ENCODE assay signal across 13 cellular contexts in the genomic region with DNA sequence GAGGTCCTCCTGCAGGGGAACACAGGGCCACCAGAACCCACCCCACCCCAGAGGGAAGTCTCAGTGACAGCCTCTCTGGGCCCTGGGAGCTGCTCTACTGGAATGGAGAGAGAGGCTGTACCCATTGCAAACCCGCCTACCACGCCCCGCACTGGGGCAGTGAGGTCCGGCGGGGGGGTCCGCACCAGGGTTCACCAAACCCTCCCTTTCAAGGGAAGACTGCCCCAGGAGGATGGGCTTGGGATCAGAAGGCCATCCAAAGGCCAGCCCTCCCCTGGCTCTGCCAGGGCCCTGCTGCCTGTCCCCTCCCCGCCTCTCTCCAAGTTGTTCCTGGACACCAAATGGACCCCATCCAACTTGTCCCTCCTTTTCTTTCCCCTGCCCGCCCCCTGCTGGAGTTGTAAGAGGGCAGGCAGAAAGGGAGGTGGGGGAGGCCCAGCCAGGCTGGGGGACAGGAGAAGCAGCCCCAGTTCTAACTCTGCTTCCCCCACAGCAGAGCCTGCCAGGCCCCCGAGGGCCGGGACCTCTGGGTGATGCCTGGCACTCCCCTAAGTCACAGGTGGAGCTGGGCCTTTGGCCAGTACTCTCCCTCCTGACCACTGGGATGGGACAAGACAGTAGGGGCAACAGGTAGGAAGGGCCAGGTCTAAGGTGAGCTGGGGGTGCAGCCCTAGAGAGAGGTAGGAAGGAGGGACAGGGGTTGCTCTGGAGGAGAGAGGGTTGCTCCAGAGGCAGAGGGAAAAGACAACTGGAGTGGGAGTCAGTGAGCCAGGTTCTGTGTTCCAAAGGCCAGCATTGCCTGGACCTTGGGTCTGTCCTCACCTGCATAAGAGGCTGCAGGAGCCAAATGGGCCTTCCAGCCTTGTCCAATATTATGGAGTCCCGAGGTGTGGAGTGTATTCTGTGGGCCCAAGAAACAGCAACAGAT. TPM values are rescaled to one million over a fixed set of nuclear protein-coding genes. Genes with fewer than 3 reads are reported as not detected.
DNase-seq lines count a peak whose midpoint lies in the region; ATAC-seq and TF ChIP-seq lines count a peak whose summit lies in the region.
"Had no signal": no experiment of that assay in that cellular context is flagged by ENCODE, and none has a peak within 500 bp of the region (broad histone marks: within the 10 kb centered on the region; RNA-seq: fewer than 3 reads in every experiment).

No MANE protein-coding gene starts in this region.

- no peaks in the 10 kb centered on the region for H3K36me3 ChIP-seq in upper lobe of left lung

- no peak overlapping the region for H3K27ac ChIP-seq in upper lobe of left lung

- H3K4me3 ChIP-seq in astrocyte of the cerebellum (ENCODE audit: low read depth, low read length) (no peak overlapping the region), upper lobe of left lung (peak overlapping the region in 3 of 4 donors; percentile 48 to 66 (median 50))

- DNase-seq in T-helper 1 cell (no peak), astrocyte of the cerebellum (ENCODE audit: low read depth) (no peak), mesothelial cell of epicardium (ENCODE audit: low spot score in 2 of 2, unreplicated experiment in 2 of 2) (no peak), upper lobe of left lung (peak in 1 of 2 donors; percentile 58)
- no peak for DNase-seq in stimulated activated naive CD4-positive, alpha-beta T cell (lab: John Stamatoyannopoulos, UW)
- DNase-seq in activated CD8-positive, alpha-beta memory T cell treated with anti-CD3 and anti-CD28 coated beads, Interleukin-2, amount 10 ng/mL, durations not matched to agents 7 days and 5 days: no peak
- DNase-seq: activated CD4-positive, alpha-beta T cell treated with anti-CD3 and anti-CD28 coated beads for 36 hours; NCI-H1694; NCI-H774 had no signal

- peaks cover 0 to 30% (median 18%) of the 10 kb centered on the region in 4 donors for H3K27me3 ChIP-seq in upper lobe of left lung

- in situ Hi-C loops in astrocyte of the cerebellum (cut with HindIII; ENCODE audit: low sequenced_read_pairs): no loop called here

- ATAC-seq in upper lobe of left lung (ENCODE audit: low FRiP score in 2 of 2): no peak
- no peak for ATAC-seq in HG02884 (IDR thresholded peaks at IDR 0.05; ENCODE audit: unreplicated experiment)
- no peak for ATAC-seq in activated CD8-positive, alpha-beta memory T cell treated with anti-CD3 and anti-CD28 coated beads, Interleukin-2, amount 10 ng/mL, durations not matched to agents 7 days and 5 days
- ATAC-seq: activated CD4-positive, alpha-beta T cell treated with anti-CD3 and anti-CD28 coated beads for 36 hours had no signal

- peak; percentile 9 for TF ChIP-seq CTCF in astrocyte of the cerebellum (IDR thresholded peaks at IDR 0.05; ENCODE audit: low read depth, low read length, missing control alignments)
- TF ChIP-seq CTCF in mesothelial cell of epicardium (IDR thresholded peaks at IDR 0.05; ENCODE audit: unreplicated experiment): no peak
- peak in 4 of 6 experiments; percentile 6 to 32 (median 26) for TF ChIP-seq CTCF in upper lobe of left lung (IDR thresholded peaks at IDR 0.05)

- H3K4me1 Mint-ChIP-seq in T-helper 1 cell treated with Interleukin-12 subunit alpha and Interleukin-12 subunit beta and Interleukin-4 antibody, amounts not matched to agents 30 μg/mL and 1 μg/mL, for 36 hours (ENCODE audit: low read depth): no peaks in the 10 kb centered on the region
- peaks cover 6% of the 10 kb centered on the region for H3K4me1 Mint-ChIP-seq in mesothelial cell of epicardium
- no peaks in the 10 kb centered on the region for H3K4me1 Mint-ChIP-seq in activated CD8-positive, alpha-beta memory T cell treated with anti-CD3 and anti-CD28 coated beads, Interleukin-2, amount 10 ng/mL, durations not matched to agents 7 days and 5 days

- peaks cover 13 to 22% (median 15%) of the 10 kb centered on the region in 4 donors for H3K9me3 ChIP-seq in upper lobe of left lung

- 85 to 87% methylated on average over 11 of the region's 11 CpGs for WGBS in upper lobe of left lung, 2 donors

- TF ChIP-seq POLR2A in upper lobe of left lung (IDR thresholded peaks at IDR 0.05): no peak

- CTCF ChIA-PET in activated CD8-positive, alpha-beta memory T cell treated with anti-CD3 and anti-CD28 coated beads, Interleukin-2, amount 10 ng/mL, durations not matched to agents 7 days and 5 days (lab: Charles Lee): no interaction called here

- H3K36me3 Mint-ChIP-seq in T-helper 1 cell treated with Interleukin-12 subunit alpha and Interleukin-12 subunit beta and Interleukin-4 antibody, amounts not matched to agents 30 μg/mL and 1 μg/mL, for 36 hours (ENCODE audit: low read depth): peaks cover 4% of the 10 kb centered on the region
- peaks cover 2% of the 10 kb centered on the region for H3K36me3 Mint-ChIP-seq in mesothelial cell of epicardium
- H3K36me3 Mint-ChIP-seq in activated CD8-positive, alpha-beta memory T cell treated with anti-CD3 and anti-CD28 coated beads, Interleukin-2, amount 10 ng/mL, durations not matched to agents 7 days and 5 days: peaks cover 4% of the 10 kb centered on the region

- H3K9me3 Mint-ChIP-seq in T-helper 1 cell treated with Interleukin-12 subunit alpha and Interleukin-12 subunit beta and Interleukin-4 antibody, amounts not matched to agents 30 μg/mL and 1 μg/mL, for 36 hours: peaks cover 6% of the 10 kb centered on the region
- no peaks in the 10 kb centered on the region for H3K9me3 Mint-ChIP-seq in mesothelial cell of epicardium
- no peaks in the 10 kb centered on the region for H3K9me3 Mint-ChIP-seq in activated CD8-positive, alpha-beta memory T cell treated with anti-CD3 and anti-CD28 coated beads, Interleukin-2, amount 10 ng/mL, durations not matched to agents 7 days and 5 days (ENCODE audit: low read depth)

- peak overlapping the region; percentile 54 for H3K27ac Mint-ChIP-seq in T-helper 1 cell treated with Interleukin-12 subunit alpha and Interleukin-12 subunit beta and Interleukin-4 antibody, amounts not matched to agents 30 μg/mL and 1 μg/mL, for 36 hours
- no peak overlapping the region for H3K27ac Mint-ChIP-seq in mesothelial cell of epicardium
- no peak overlapping the region for H3K27ac Mint-ChIP-seq in activated CD8-positive, alpha-beta memory T cell treated with anti-CD3 and anti-CD28 coated beads, Interleukin-2, amount 10 ng/mL, durations not matched to agents 7 days and 5 days
- H3K27ac Mint-ChIP-seq: activated CD4-positive, alpha-beta T cell treated with anti-CD3 and anti-CD28 coated beads for 36 hours had no signal

- H3K27me3 Mint-ChIP-seq in T-helper 1 cell treated with Interleukin-12 subunit alpha and Interleukin-12 subunit beta and Interleukin-4 antibody, amounts not matched to agents 30 μg/mL and 1 μg/mL, for 36 hours (ENCODE audit: low read depth): peaks cover 32% of the 10 kb centered on the region
- H3K27me3 Mint-ChIP-seq in mesothelial cell of epicardium (ENCODE audit: low read depth): peaks cover 69% of the 10 kb centered on the region
- H3K27me3 Mint-ChIP-seq in activated CD8-positive, alpha-beta memory T cell treated with anti-CD3 and anti-CD28 coated beads, Interleukin-2, amount 10 ng/mL, durations not matched to agents 7 days and 5 days: peaks cover 34% of the 10 kb centered on the region

- H3K4me3 Mint-ChIP-seq in T-helper 1 cell treated with Interleukin-12 subunit alpha and Interleukin-12 subunit beta and Interleukin-4 antibody, amounts not matched to agents 30 μg/mL and 1 μg/mL, for 36 hours: no peak overlapping the region
- peak overlapping the region; percentile 52 for H3K4me3 Mint-ChIP-seq in mesothelial cell of epicardium
- no peak overlapping the region for H3K4me3 Mint-ChIP-seq in activated CD8-positive, alpha-beta memory T cell treated with anti-CD3 and anti-CD28 coated beads, Interleukin-2, amount 10 ng/mL, durations not matched to agents 7 days and 5 days
- H3K4me3 Mint-ChIP-seq: activated CD4-positive, alpha-beta T cell treated with anti-CD3 and anti-CD28 coated beads for 36 hours had no signal

- TF ChIP-seq EP300 in upper lobe of left lung (IDR thresholded peaks at IDR 0.05): no peak

- peaks cover 0 to 20% (median 7%) of the 10 kb centered on the region in 4 donors for H3K4me1 ChIP-seq in upper lobe of left lung

RNA-seq across cellular contexts. Expression of gene DIO3, which starts 3.2 kb away (rescaled TPM):
- total RNA-seq in mesothelial cell of epicardium (31.0 to 35.8 TPM (median 35.6 TPM) in 3 replicates), upper lobe of left lung (1 to 10 TPM in 4 of 6 donors, under 1 TPM in 2; 0.30 to 3.6 (median 1.9) TPM)
- total RNA-seq in activated CD8-positive, alpha-beta memory T cell treated with anti-CD3 and anti-CD28 coated beads, Interleukin-2, amount 10 ng/mL, durations not matched to agents 7 days and 5 days: not detected
- total RNA-seq: A673; activated CD4-positive, alpha-beta T cell treated with anti-CD3 and anti-CD28 coated beads for 36 hours; SK-MEL-5 had no signal
